In the genomic region with DNA sequence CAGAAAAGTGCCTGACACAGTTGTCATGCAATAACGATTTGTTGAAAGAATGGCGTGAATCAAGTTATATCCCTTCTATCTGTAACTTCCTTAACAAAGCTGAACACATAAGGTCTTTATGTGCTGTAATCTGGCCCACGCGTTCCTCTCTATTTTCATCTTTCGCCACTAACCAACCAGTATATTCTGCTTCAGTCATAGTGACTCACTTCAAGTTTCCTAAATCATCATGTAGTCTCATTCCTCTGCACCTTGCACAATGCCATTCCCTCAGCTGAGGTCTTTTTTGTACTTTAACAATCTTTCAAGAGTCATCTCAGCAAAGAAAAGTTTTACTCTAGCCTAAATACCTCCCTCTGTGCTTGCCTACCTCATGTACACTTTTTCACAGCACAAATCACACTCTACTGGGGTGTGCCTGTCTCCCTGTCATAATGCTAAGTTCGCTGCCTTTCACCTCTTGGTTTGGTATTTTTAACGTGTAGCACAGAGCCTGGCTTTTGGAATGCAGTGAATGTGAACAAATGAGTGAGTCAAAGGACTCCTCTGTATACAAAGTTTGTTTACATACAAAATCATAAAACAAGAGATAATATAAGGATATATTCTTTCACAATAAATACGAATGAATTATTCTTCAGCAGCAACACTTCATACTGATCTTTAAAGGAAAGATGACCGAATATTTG, we compare ENCODE assay signal across 15 cellular contexts. TPM values are rescaled to one million over a fixed set of nuclear protein-coding genes. Genes with fewer than 3 reads are reported as not detected.
DNase-seq lines count a peak whose midpoint lies in the region; ATAC-seq, FAIRE-seq and TF ChIP-seq lines count a peak whose summit lies in the region.
"Had no signal": no experiment of that assay in that cellular context is flagged by ENCODE, and none has a peak within 500 bp of the region (broad histone marks: within the 10 kb centered on the region; RNA-seq: fewer than 3 reads in every experiment).

No MANE protein-coding gene starts in this region.

- POLR2A ChIA-PET in activated CD4-positive, alpha-beta T cell treated with anti-CD3 and anti-CD28 coated beads for 36 hours (lab: Charles Lee): interaction anchor here (0.7 kb wide), 1 partner anchor 533 kb away, joined by 4 read pairs; no protein-coding TSS in a partner anchor

- intact Hi-C loops in activated CD4-positive, alpha-beta T cell treated with anti-CD3 and anti-CD28 coated beads for 36 hours (cut with DNase I, micrococcal nuclease): loop anchor here (10.0 kb wide), 1 partner anchor 582 kb away; a partner anchor contains a TSS
- intact Hi-C loops in left ventricle myocardium superior (cut with micrococcal nuclease): no loop called here
- intact Hi-C loops in lower leg skin (cut with DNase I; ENCODE audit: low total_unique reads): no loop called here

- H3K27ac ChIP-seq in small intestine (ENCODE audit: low read depth in 1 of 2, low read length in 1 of 2): peak overlapping the region; percentile 3 to 34
- H3K27ac ChIP-seq: KMS-11, tibial nerve had no signal

- 59 to 73% (median 65%) methylated on average over 9 of the region's 9 CpGs for WGBS in small intestine, 3 donors
- 82 to 85% methylated on average over 9 of the region's 9 CpGs for WGBS in lower leg skin, 2 donors

- peak; percentile 36 for DNase-seq in activated CD4-positive, alpha-beta T cell treated with anti-CD3 and anti-CD28 coated beads for 36 hours
- no peak for DNase-seq in activated CD4-positive, alpha-beta T cell treated with anti-CD3 and anti-CD28 coated beads, Interleukin-2, amount 50 U/mL, for 4 hours
- DNase-seq in NOMO-1 treated with dmso at 0.1 percent for 144 hours (lab: John Stamatoyannopoulos, UW; ENCODE audit: unreplicated experiment) (peak; percentile 66), choroid plexus epithelial cell (ENCODE audit: low read depth) (peak; percentile 66), small intestine (no peak), left ventricle myocardium superior (no peak), lower leg skin (ENCODE audit: low spot score in 2 of 2) (no peak)
- DNase-seq: activated naive CD8-positive, alpha-beta T cell treated with anti-CD3 and anti-CD28 coated beads, Interleukin-2, amount 50 U/mL, for 24 hours; dermis blood vessel endothelial cell; DND-41; natural killer cell; T-helper 17 cell had no signal

- TF ChIP-seq POLR2A in lower leg skin (IDR thresholded peaks at IDR 0.05): no peak

- H3K27me3 ChIP-seq in small intestine (ENCODE audit: control insufficient read depth in 2 of 2, insufficient read depth in 2 of 2, low read length in 2 of 2): no peaks in the 10 kb centered on the region
- H3K27me3 ChIP-seq: tibial nerve had no signal

- H3K27ac Mint-ChIP-seq in activated CD4-positive, alpha-beta T cell treated with anti-CD3 and anti-CD28 coated beads for 36 hours: no peak overlapping the region
- H3K27ac Mint-ChIP-seq: activated naive CD8-positive, alpha-beta T cell treated with anti-CD3 and anti-CD28 coated beads, Interleukin-2, amount 50 U/mL, for 24 hours; natural killer cell; T-helper 17 cell had no signal

- CTCF ChIA-PET in activated CD4-positive, alpha-beta T cell treated with anti-CD3 and anti-CD28 coated beads for 36 hours (lab: Charles Lee): interaction anchor here (1.3 kb wide), 1 partner anchor 25 kb away, joined by 3 read pairs; no protein-coding TSS in a partner anchor

- H3K4me3 ChIP-seq in choroid plexus epithelial cell (ENCODE audit: low read depth, low read length): no peak overlapping the region
- H3K4me3 ChIP-seq in small intestine (ENCODE audit: low read depth in 1 of 2, low read length in 2 of 2): no peak overlapping the region
- H3K4me3 ChIP-seq in lower leg skin (ENCODE audit: low read depth, poor library complexity, severe bottlenecking): no peak overlapping the region
- H3K4me3 ChIP-seq: tibial nerve had no signal

- no peaks in the 10 kb centered on the region for H3K36me3 ChIP-seq in small intestine (ENCODE audit: control insufficient read depth in 2 of 2, insufficient read depth in 2 of 2, low read length in 2 of 2)
- H3K36me3 ChIP-seq: tibial nerve had no signal

- peaks cover 5% of the 10 kb centered on the region for H3K27me3 Mint-ChIP-seq in activated CD4-positive, alpha-beta T cell treated with anti-CD3 and anti-CD28 coated beads for 36 hours
- H3K27me3 Mint-ChIP-seq: activated naive CD8-positive, alpha-beta T cell treated with anti-CD3 and anti-CD28 coated beads, Interleukin-2, amount 50 U/mL, for 24 hours had no signal

- no peaks in the 10 kb centered on the region for H3K9me3 ChIP-seq in small intestine (ENCODE audit: control insufficient read depth, low read depth)
- H3K9me3 ChIP-seq: tibial nerve had no signal

- no peak for FAIRE-seq in small intestine (lab: Jason Lieb, UNC)

- TF ChIP-seq CTCF in choroid plexus epithelial cell (conservative IDR thresholded peaks at IDR 0.05; ENCODE audit: low read depth, low read length) (no peak), lower leg skin (IDR thresholded peaks at IDR 0.05) (no peak)

- H3K4me1 ChIP-seq in small intestine (ENCODE audit: control insufficient read depth in 2 of 2, insufficient read depth in 1 of 2, low read depth in 1 of 2, low read length in 1 of 2): peaks cover 8 to 12% of the 10 kb centered on the region in 2 donors

- H3K36me3 Mint-ChIP-seq in activated CD4-positive, alpha-beta T cell treated with anti-CD3 and anti-CD28 coated beads for 36 hours (ENCODE audit: low read depth): peaks cover 2% of the 10 kb centered on the region
- H3K36me3 Mint-ChIP-seq: natural killer cell had no signal

- no peaks in the 10 kb centered on the region for H3K9me3 Mint-ChIP-seq in activated CD4-positive, alpha-beta T cell treated with anti-CD3 and anti-CD28 coated beads for 36 hours (ENCODE audit: low read depth)
- H3K9me3 Mint-ChIP-seq: activated naive CD8-positive, alpha-beta T cell treated with anti-CD3 and anti-CD28 coated beads, Interleukin-2, amount 50 U/mL, for 24 hours; natural killer cell had no signal

- ATAC-seq in activated CD4-positive, alpha-beta T cell treated with anti-CD3 and anti-CD28 coated beads for 36 hours: peak; percentile 27
- ATAC-seq in HG03039 (IDR thresholded peaks at IDR 0.05; ENCODE audit: unreplicated experiment) (no peak), left ventricle myocardium superior (no peak)
- ATAC-seq: activated naive CD8-positive, alpha-beta T cell treated with anti-CD3 and anti-CD28 coated beads, Interleukin-2, amount 50 U/mL, for 24 hours; natural killer cell; T-helper 17 cell had no signal

- no peak overlapping the region for H3K4me3 Mint-ChIP-seq in activated CD4-positive, alpha-beta T cell treated with anti-CD3 and anti-CD28 coated beads for 36 hours
- H3K4me3 Mint-ChIP-seq: activated naive CD8-positive, alpha-beta T cell treated with anti-CD3 and anti-CD28 coated beads, Interleukin-2, amount 50 U/mL, for 24 hours; natural killer cell; T-helper 17 cell had no signal

- peaks cover 29% of the 10 kb centered on the region for H3K4me1 Mint-ChIP-seq in activated CD4-positive, alpha-beta T cell treated with anti-CD3 and anti-CD28 coated beads for 36 hours

RNA-seq across cellular contexts. Expression of a gene that starts 2.9 kb away (rescaled TPM):
- total RNA-seq in activated CD4-positive, alpha-beta T cell treated with anti-CD3 and anti-CD28 coated beads for 36 hours: 10 to 100 TPM; 33.5 to 52.1 TPM
- polyA plus RNA-seq in small intestine: 100 to 1,000 TPM in 2 of 3 donors, 10 to 100 TPM in 1; 90.4 to 215 (median 135) TPM
- total RNA-seq in left ventricle myocardium superior: 36.7 TPM
- 10 to 100 TPM; 22.0 to 32.9 (median 28.9) TPM for total RNA-seq in lower leg skin

Comparison
In these comparisons a context has a peak if more than half of its experiments do, and no peak if none do; other contexts are left out.
1. DNase-seq: peak in activated CD4-positive, alpha-beta T cell treated with anti-CD3 and anti-CD28 coated beads for 36 hours (single experiment), NOMO-1 treated with dmso at 0.1 percent for 144 hours (single experiment) and choroid plexus epithelial cell (single experiment); none in activated CD4-positive, alpha-beta T cell treated with anti-CD3 and anti-CD28 coated beads, Interleukin-2, amount 50 U/mL, for 4 hours (0 of 2), small intestine (single experiment), left ventricle myocardium superior (single experiment) and lower leg skin (0 of 2).
2. intact Hi-C loops: an anchor here in activated CD4-positive, alpha-beta T cell treated with anti-CD3 and anti-CD28 coated beads for 36 hours (10.0 kb wide); none called in left ventricle myocardium superior and lower leg skin.